8 cellular contexts compared by ENCODE assay signal in genomic region chr17:45277216-45277849, GRCh38. TPM values are rescaled to one million over a fixed set of nuclear protein-coding genes. Genes with fewer than 3 reads are reported as not detected.
A peak's percentile ranks its signal among the peaks of the same experiment; 100 is the strongest.
DNase-seq lines count a peak whose midpoint lies in the region; ATAC-seq and TF ChIP-seq lines count a peak whose summit lies in the region.

No MANE protein-coding gene starts in this region.

- TF ChIP-seq CTCF in H9 (conservative IDR thresholded peaks at IDR 0.05) (peak; percentile 88), activated B cell treated with CpG ODN at 0.5 μM for 24 hours (IDR thresholded peaks at IDR 0.05) (no peak), cardiac fibroblast (IDR thresholded peaks at IDR 0.05; ENCODE audit: low read depth, low read length) (peak; percentile 78)

- no peak overlapping the region for H4K5ac ChIP-seq in H9 (ENCODE audit: insufficient read length, low read depth, low read length)

- H3K14ac ChIP-seq in H9 (ENCODE audit: insufficient read depth, low read length) = no peak overlapping the region

- peaks cover 0 to 16% (median 5%) of the 10 kb centered on the region in 3 experiments; a peak in 4 of 7 replicates for H3K36me3 Mint-ChIP-seq in H9 (ENCODE audit: insufficient read depth in 1 of 3, low read depth in 3 of 3)
- peaks cover 64% of the 10 kb centered on the region for H3K36me3 Mint-ChIP-seq in activated B cell treated with CpG ODN at 0.5 μM for 24 hours (ENCODE audit: low read depth)

- no peaks in the 10 kb centered on the region for H3K4me1 ChIP-seq in H9 (ENCODE audit: insufficient read depth, low read length)

- H2BK20ac ChIP-seq in H9 (ENCODE audit: low read depth, low read length, poor library complexity, severe bottlenecking) = no peak overlapping the region

- H2AK5ac ChIP-seq in H9 (ENCODE audit: insufficient read length, low read length) = no peak overlapping the region

- H3K4me2 ChIP-seq in H9 (ENCODE audit: insufficient read depth, insufficient read length, low read length) = no peak overlapping the region

- H3K79me1 ChIP-seq in H9 (ENCODE audit: insufficient read depth, low read depth, low read length, poor library complexity, severe bottlenecking) = no peaks in the 10 kb centered on the region

- no peak overlapping the region for H2AFZ ChIP-seq in H9 (ENCODE audit: low read length)

- peaks cover 7 to 14% of the 10 kb centered on the region in 2 experiments for H3K4me1 Mint-ChIP-seq in H9
- H3K4me1 Mint-ChIP-seq in activated B cell treated with CpG ODN at 0.5 μM for 24 hours = peaks cover 5% of the 10 kb centered on the region

- no peak overlapping the region for H3K9ac ChIP-seq in H9 (ENCODE audit: extremely low read depth, insufficient read length, low read length)

- no peak overlapping the region for H2BK120ac ChIP-seq in H9 (ENCODE audit: low read depth, low read length, poor library complexity, severe bottlenecking)

- H3K27me3 Mint-ChIP-seq in H9 (ENCODE audit: low read depth) (no peaks in the 10 kb centered on the region), activated B cell treated with CpG ODN at 0.5 μM for 24 hours (no peaks in the 10 kb centered on the region)

- intact Hi-C loops in activated B cell treated with CpG ODN at 0.5 μM for 24 hours (cut with micrococcal nuclease) = loop anchor here (1.0 to 2.0 kb wide), 4 partner anchors 19 to 108 kb away; partner anchors contain the start of gene MAP3K14

- no peak overlapping the region for H3K27ac ChIP-seq in H9 (ENCODE audit: insufficient read length, low read depth, low read length)

- no peak overlapping the region for H3T11ph ChIP-seq in H9 (ENCODE audit: low read length)

- no peak overlapping the region for H4K8ac ChIP-seq in H9 (replicated peaks; ENCODE audit: insufficient read length, low read depth, low read length)

- H2BK5ac ChIP-seq in H9 (ENCODE audit: insufficient read length, low read length) = no peak overlapping the region

- H3K4me3 Mint-ChIP-seq in H9 (no peak overlapping the region), activated B cell treated with CpG ODN at 0.5 μM for 24 hours (no peak overlapping the region)

- no CpG with 5 or more reads among the region's 16 CpGs for WGBS in H9 (ENCODE audit: extremely low coverage, insufficient read length, low lambda C conversion rate)

- no peak overlapping the region for H3K4ac ChIP-seq in H9 (ENCODE audit: low read depth, low read length)

- no peak overlapping the region for H2BK12ac ChIP-seq in H9 (ENCODE audit: insufficient read length, low read depth, low read length)

- no peak overlapping the region for H2BK15ac ChIP-seq in H9 (ENCODE audit: low read depth, low read length)

- H3K23ac ChIP-seq in H9 (ENCODE audit: insufficient read length, low read depth, low read length) = no peak overlapping the region

- CTCF ChIA-PET in activated B cell treated with CpG ODN at 0.5 μM for 24 hours (lab: Charles Lee) = interaction anchor here (0.7 to 5.3 kb wide), 39 partner anchors 10 to 129 kb away, joined by 3 to 167 read pairs (median 5); partner anchors contain the start of genes FMNL1 and MAP3K14

- peak overlapping the region; percentile 26 to 82 (median 65); a peak in 2 of 7 replicates for H3K27ac Mint-ChIP-seq in H9
- H3K27ac Mint-ChIP-seq in activated B cell treated with CpG ODN at 0.5 μM for 24 hours = peak overlapping the region; percentile 21

- POLR2A ChIA-PET in activated B cell treated with CpG ODN at 0.5 μM for 24 hours (lab: Charles Lee) = interaction anchor here (0.5 to 3.8 kb wide), 10 partner anchors 17 to 137 kb away, joined by 4 to 62 read pairs (median 11); partner anchors contain the start of gene MAP3K14

- H3K56ac ChIP-seq in H9 (ENCODE audit: insufficient read length, low read depth, low read length) = no peak overlapping the region

- no peaks in the 10 kb centered on the region for H3K27me3 ChIP-seq in H9 (ENCODE audit: insufficient read depth, low read length)

- peak; percentile 83 for DNase-seq in AG08396 (ENCODE audit: low spot score)
- peak; percentile 95 for DNase-seq in H9
- DNase-seq in NCI-H446 (lab: John Stamatoyannopoulos, UW) = peak; percentile 83 to 89
- peak; percentile 76 for DNase-seq in activated B cell treated with CpG ODN at 0.5 μM for 24 hours
- peak; percentile 96 for DNase-seq in cardiac fibroblast (ENCODE audit: low read depth in 2 of 2)
- DNase-seq in islet precursor cell = peak; percentile 96
- DNase-seq in stimulated activated CD4-positive, alpha-beta T cell treated with anti-CD3 and anti-CD28 coated beads, Interleukin-15, amount 100 ng/mL, for 1 hour (ENCODE audit: low read depth in 1 of 2, low spot score in 1 of 2) = peak; percentile 84

- no peak overlapping the region for H4K91ac ChIP-seq in H9 (ENCODE audit: insufficient read length, low read depth, low read length)

- no peaks in the 10 kb centered on the region for H4K20me1 ChIP-seq in H9 (ENCODE audit: control insufficient read depth, insufficient read depth, insufficient read length)

- no peak overlapping the region for H3K4me3 ChIP-seq in cardiac fibroblast (replicated peaks in 1 of 2; ENCODE audit: low read depth in 2 of 2, low read length in 2 of 2)

- H3K9me3 Mint-ChIP-seq in H9 (no peaks in the 10 kb centered on the region), activated B cell treated with CpG ODN at 0.5 μM for 24 hours (no peaks in the 10 kb centered on the region)

- H3K18ac ChIP-seq in H9 (ENCODE audit: insufficient read length, low read depth, low read length) = no peak overlapping the region

- peak; percentile 98 for ATAC-seq in activated B cell treated with CpG ODN at 0.5 μM for 24 hours (ENCODE audit: low read depth)
- no peak for ATAC-seq in HG03565 (IDR thresholded peaks at IDR 0.05; ENCODE audit: unreplicated experiment)

- no peaks in the 10 kb centered on the region for H3K23me2 ChIP-seq in H9 (ENCODE audit: insufficient read length, low read depth, low read length, poor library complexity, severe bottlenecking)

- no peaks in the 10 kb centered on the region for H3K79me2 ChIP-seq in H9 (ENCODE audit: insufficient read depth, low read length)

- H3K9me3 ChIP-seq in H9 (ENCODE audit: control insufficient read depth, low read depth, low read length) = no peaks in the 10 kb centered on the region

RNA-seq across cellular contexts. Expression of gene SPATA32, which starts 15.4 kb away (rescaled TPM):
- total RNA-seq in H9 (2021) (0.42 and 0.81 TPM in 2 replicates), activated B cell treated with CpG ODN at 0.5 μM for 24 hours (0.27 and 0.39 TPM in 2 replicates)

RNA-seq across cellular contexts. Expression of gene MAP3K14, which starts 39.5 kb away (rescaled TPM):
- total RNA-seq in H9 (2021) (7.6 and 7.8 TPM in 2 replicates), activated B cell treated with CpG ODN at 0.5 μM for 24 hours (81.2 and 88.6 TPM in 2 replicates)

RNA-seq across cellular contexts. Expression of gene FMNL1, which starts 55.6 kb away (rescaled TPM):
- total RNA-seq in H9 (2021) = 6.3 and 6.9 TPM in 2 replicates
- total RNA-seq in activated B cell treated with CpG ODN at 0.5 μM for 24 hours = 310 and 351 TPM in 2 replicates

Comparison
In these comparisons a context has a peak if more than half of its experiments do, and no peak if none do; other contexts are left out.
1. RNA of gene FMNL1, which starts 55.6 kb away (total RNA-seq): 310 to 351 TPM in activated B cell treated with CpG ODN at 0.5 μM for 24 hours; 6.3 to 6.9 TPM in H9; every median in the first group is over 10 times any median in the second.
2. Peak in every context shown above with its lines, with median percentiles within 50 percentile points of each other: DNase-seq.